In genomic region chr14:59254911-59255545, GRCh38 we compare ENCODE assay signal across 9 cellular contexts.
DNase-seq lines count a peak whose midpoint lies in the region; ATAC-seq and TF ChIP-seq lines count a peak whose summit lies in the region.
"Had no signal": no experiment of that assay in that cellular context is flagged by ENCODE, and none has a peak within 500 bp of the region (broad histone marks: within the 10 kb centered on the region; RNA-seq: fewer than 3 reads in every experiment).

No MANE protein-coding gene starts in this region.

- DNase-seq in body of pancreas: peak in 1 of 4 donors; percentile 28
- no peak for DNase-seq in effector CD4-positive, alpha-beta T cell
- DNase-seq in NCI-H146 (lab: John Stamatoyannopoulos, UW): no peak
- DNase-seq in NOMO-1 (lab: John Stamatoyannopoulos, UW; ENCODE audit: unreplicated experiment in 2 of 2): no peak
- DNase-seq: activated naive CD8-positive, alpha-beta T cell treated with anti-CD3 and anti-CD28 coated beads, Interleukin-2, amount 10 ng/mL, durations not matched to agents 7 days and 5 days had no signal

- H3K27ac ChIP-seq in C4-2B (peak overlapping the region; percentile 72), body of pancreas (peak overlapping the region; percentile 30 to 79 (median 68)), muscle layer of colon (ENCODE audit: low read depth, low read length) (peak overlapping the region; percentile 81)

- no peaks in the 10 kb centered on the region for H3K27me3 ChIP-seq in body of pancreas
- no peaks in the 10 kb centered on the region for H3K27me3 ChIP-seq in muscle layer of colon (ENCODE audit: control insufficient read depth in 1 of 2, insufficient read depth in 2 of 2, low read length in 2 of 2)

- intact Hi-C loops in body of pancreas (cut with DNase I): no loop called here

- peak; percentile 76 for ATAC-seq in HG02938 (IDR thresholded peaks at IDR 0.05; ENCODE audit: unreplicated experiment)
- peak; percentile 17 for ATAC-seq in body of pancreas
- no peak for ATAC-seq in GM19328 (IDR thresholded peaks at IDR 0.05; ENCODE audit: unreplicated experiment)

- no peak for TF ChIP-seq POLR2A in body of pancreas (IDR thresholded peaks at IDR 0.05)

- H3K9ac ChIP-seq in muscle layer of colon (ENCODE audit: low read length): no peak overlapping the region

- H3K36me3 ChIP-seq in body of pancreas (replicated peaks in 1 of 2; ENCODE audit: insufficient read depth in 1 of 2, low read depth in 2 of 2) (no peaks in the 10 kb centered on the region), muscle layer of colon (ENCODE audit: insufficient read depth, low read length) (no peaks in the 10 kb centered on the region)

- TF ChIP-seq CTCF in C4-2B (conservative IDR thresholded peaks at IDR 0.05): no peak
- no peak for TF ChIP-seq CTCF in body of pancreas (IDR thresholded peaks at IDR 0.05)

- H3K4me1 ChIP-seq in body of pancreas (peaks cover 33% of the 10 kb centered on the region), muscle layer of colon (ENCODE audit: insufficient read depth, low read length) (peaks cover 78% of the 10 kb centered on the region)

- WGBS in body of pancreas, 2 donors: 54 to 76% methylated on average over 5 of the region's 5 CpGs

- H3K4me3 ChIP-seq in body of pancreas (no peak overlapping the region), muscle layer of colon (ENCODE audit: low read depth in 1 of 2, low read length in 2 of 2) (peak overlapping the region in 1 of 2 donors; percentile 0)

- H3K9me3 ChIP-seq in body of pancreas (no peaks in the 10 kb centered on the region), muscle layer of colon (ENCODE audit: low read length) (no peaks in the 10 kb centered on the region)
